In genomic region chr3:194270627-194271458, GRCh38 we compare ENCODE assay signal across 9 cellular contexts.
DNase-seq lines count a peak whose midpoint lies in the region; ATAC-seq and TF ChIP-seq lines count a peak whose summit lies in the region.
"Had no signal": no experiment of that assay in that cellular context is flagged by ENCODE, and none has a peak within 500 bp of the region (broad histone marks: within the 10 kb centered on the region; RNA-seq: fewer than 3 reads in every experiment).

No MANE protein-coding gene starts in this region.

- no peak for DNase-seq in DND-41
- DNase-seq in ascending aorta (ENCODE audit: low spot score in 2 of 2), result peak; percentile 89 to 94
- DNase-seq in left ventricle myocardium superior, result peak; percentile 90
- peak; percentile 82 to 93 for DNase-seq in psoas muscle
- no peak for DNase-seq in NCI-H187 treated with DMSO at 0.1 percent for 48 hours (lab: John Stamatoyannopoulos, UW)
- DNase-seq in iPS-NIHi7 (ENCODE audit: extremely low spot score), result no peak
- no peak for DNase-seq in activated CD8-positive, alpha-beta T cell treated with anti-CD3 and anti-CD28 coated beads for 36 hours

- no peak overlapping the region for H3K27ac Mint-ChIP-seq in activated CD8-positive, alpha-beta T cell treated with anti-CD3 and anti-CD28 coated beads for 36 hours

- H3K4me1 ChIP-seq in DND-41 (ENCODE audit: insufficient read depth, low read length) (no peaks in the 10 kb centered on the region), ascending aorta (peaks cover 16 to 33% of the 10 kb centered on the region in 2 donors), psoas muscle (peaks cover 33% of the 10 kb centered on the region)

- H3K36me3 ChIP-seq in DND-41 (ENCODE audit: insufficient read depth, low read length) (no peaks in the 10 kb centered on the region), ascending aorta (no peaks in the 10 kb centered on the region), psoas muscle (ENCODE audit: insufficient read depth in 1 of 2, low read depth in 1 of 2) (no peaks in the 10 kb centered on the region)

- H3K27me3 Mint-ChIP-seq in activated CD8-positive, alpha-beta T cell treated with anti-CD3 and anti-CD28 coated beads for 36 hours, result peaks cover 4% of the 10 kb centered on the region

- H4K20me1 ChIP-seq in DND-41 (ENCODE audit: insufficient read depth, low read length), result no peaks in the 10 kb centered on the region

- H3K36me3 Mint-ChIP-seq in activated CD8-positive, alpha-beta T cell treated with anti-CD3 and anti-CD28 coated beads for 36 hours (ENCODE audit: low read depth), result no peaks in the 10 kb centered on the region

- H3K27ac ChIP-seq in DND-41 (ENCODE audit: low read length) (0 out of 2 replicates have a peak overlapping the region, but pooled peaks have one; percentile 34), ascending aorta (peak overlapping the region; percentile 93 to 95), psoas muscle (peak overlapping the region; percentile 83)
- H3K27ac ChIP-seq: HL-60 had no signal

- H3K79me2 ChIP-seq in DND-41 (ENCODE audit: insufficient read depth, low read length), result no peaks in the 10 kb centered on the region

- H3K9ac ChIP-seq in DND-41 (ENCODE audit: low read depth, low read length), result no peak overlapping the region

- H3K4me3 Mint-ChIP-seq in activated CD8-positive, alpha-beta T cell treated with anti-CD3 and anti-CD28 coated beads for 36 hours, result no peak overlapping the region

- H3K4me1 Mint-ChIP-seq in activated CD8-positive, alpha-beta T cell treated with anti-CD3 and anti-CD28 coated beads for 36 hours (ENCODE audit: low read depth), result peaks cover 4% of the 10 kb centered on the region

- no peak overlapping the region for H3K4me3 ChIP-seq in DND-41 (ENCODE audit: low read depth in 1 of 2, low read length in 2 of 2)
- no peak overlapping the region for H3K4me3 ChIP-seq in ascending aorta
- H3K4me3 ChIP-seq in psoas muscle, result no peak overlapping the region

- no peak for ATAC-seq in DND-41 (ENCODE audit: insufficient read depth, low read depth)
- ATAC-seq in left ventricle myocardium superior, result peak; percentile 81
- peak; percentile 92 to 94 (median 93) for ATAC-seq in psoas muscle
- no peak for ATAC-seq in GM18498 (IDR thresholded peaks at IDR 0.05; ENCODE audit: unreplicated experiment)
- no peak for ATAC-seq in activated CD8-positive, alpha-beta T cell treated with anti-CD3 and anti-CD28 coated beads for 36 hours

- 29 to 36% (median 31%) methylated on average over 16 to 18 of the region's 18 CpGs for WGBS in psoas muscle, 3 donors

- no peak overlapping the region for H3K4me2 ChIP-seq in DND-41 (ENCODE audit: insufficient read depth, low read length)

- POLR2A ChIA-PET in activated CD8-positive, alpha-beta T cell treated with anti-CD3 and anti-CD28 coated beads for 36 hours (lab: Charles Lee), result no interaction called here

- no peaks in the 10 kb centered on the region for H3K9me3 Mint-ChIP-seq in activated CD8-positive, alpha-beta T cell treated with anti-CD3 and anti-CD28 coated beads for 36 hours

- no peaks in the 10 kb centered on the region for H3K27me3 ChIP-seq in DND-41 (ENCODE audit: insufficient read depth, low read length, poor library complexity)
- H3K27me3 ChIP-seq in ascending aorta, result no peaks in the 10 kb centered on the region
- H3K27me3 ChIP-seq in psoas muscle (ENCODE audit: insufficient read depth in 3 of 3, low read length in 2 of 3), result no peaks in the 10 kb centered on the region

- intact Hi-C loops in ascending aorta (cut with DNase I), result loop anchor here (1.0 to 10.0 kb wide), 6 partner anchors 25 to 676 kb away; partner anchors contain the start of genes ATP13A3 and OPA1
- intact Hi-C loops in left ventricle myocardium superior (cut with micrococcal nuclease), result no loop called here
- intact Hi-C loops in psoas muscle (cut with DNase I), result loop anchor here in 1 of 2 donors (5.0 to 10.0 kb wide), 2 partner anchors 46 to 266 kb away; no protein-coding TSS in a partner anchor
- intact Hi-C loops in activated CD8-positive, alpha-beta T cell treated with anti-CD3 and anti-CD28 coated beads for 36 hours (cut with micrococcal nuclease), result no loop called here

- H3K9me3 ChIP-seq in DND-41 (ENCODE audit: insufficient read depth, low read length, severe bottlenecking) (no peaks in the 10 kb centered on the region), ascending aorta (no peaks in the 10 kb centered on the region), psoas muscle (no peaks in the 10 kb centered on the region)

- no peak overlapping the region for H2AFZ ChIP-seq in DND-41 (ENCODE audit: low read depth, low read length)

- TF ChIP-seq CTCF in DND-41 (IDR thresholded peaks at IDR 0.05; ENCODE audit: borderline replicate concordance, extremely low read depth, low read length, poor library complexity, severe bottlenecking), result no peak
- TF ChIP-seq CTCF in ascending aorta (IDR thresholded peaks at IDR 0.05), result no peak
- TF ChIP-seq CTCF in psoas muscle (IDR thresholded peaks at IDR 0.05), result no peak
- no peak for TF ChIP-seq CTCF in activated CD8-positive, alpha-beta T cell treated with anti-CD3 and anti-CD28 coated beads for 36 hours (IDR thresholded peaks at IDR 0.05)

- CTCF ChIA-PET in activated CD8-positive, alpha-beta T cell treated with anti-CD3 and anti-CD28 coated beads for 36 hours (lab: Charles Lee), result interaction anchor here (1.0 to 1.6 kb wide), 2 partner anchors 16 to 45 kb away, joined by 3 to 5 read pairs; no protein-coding TSS in a partner anchor

Comparison
In these comparisons a context has a peak if more than half of its experiments do, and no peak if none do; other contexts are left out.
1. ATAC-seq: peak in left ventricle myocardium superior (single experiment) and psoas muscle (4 of 4); none in DND-41 (single experiment), GM18498 (single experiment) and activated CD8-positive, alpha-beta T cell treated with anti-CD3 and anti-CD28 coated beads for 36 hours (single experiment).
2. DNase-seq: peak in ascending aorta (2 of 2), left ventricle myocardium superior (single experiment) and psoas muscle (2 of 2); none in DND-41 (single experiment), NCI-H187 treated with DMSO at 0.1 percent for 48 hours (single experiment), iPS-NIHi7 (single experiment) and activated CD8-positive, alpha-beta T cell treated with anti-CD3 and anti-CD28 coated beads for 36 hours (single experiment).
3. H3K27ac ChIP-seq: peak in every context shown above with its lines; median percentile 94 in ascending aorta; 83 in psoas muscle; 34 in DND-41.